24 cellular contexts compared by ENCODE assay signal in the genomic region with DNA sequence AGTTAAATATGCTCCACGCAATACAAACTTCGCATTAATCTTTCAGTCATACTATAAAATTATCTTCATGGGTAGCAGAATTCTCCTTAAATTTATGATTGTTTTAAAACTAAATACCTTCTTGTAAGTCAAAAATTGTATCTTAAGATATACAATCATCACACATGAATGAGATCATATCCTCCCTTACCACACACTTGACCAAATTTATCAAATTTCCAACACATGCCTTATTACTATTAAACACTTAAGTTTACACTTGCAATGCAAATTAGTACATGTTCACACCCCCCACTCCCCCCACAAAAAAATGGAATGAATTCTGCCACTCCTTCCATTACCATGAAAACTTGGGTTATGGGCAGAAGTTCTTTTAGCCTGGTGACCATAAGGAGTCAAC. TPM values are rescaled to one million over a fixed set of nuclear protein-coding genes. Genes with fewer than 3 reads are reported as not detected.
DNase-seq lines count a peak whose midpoint lies in the region; ATAC-seq and TF ChIP-seq lines count a peak whose summit lies in the region.
"Had no signal": no experiment of that assay in that cellular context is flagged by ENCODE, and none has a peak within 500 bp of the region (broad histone marks: within the 10 kb centered on the region; RNA-seq: fewer than 3 reads in every experiment).

No MANE protein-coding gene starts in this region.

- ATAC-seq in activated T-cell treated with anti-CD3 and anti-CD28 coated beads, Interleukin-2, amount 50 U/mL, for 72 hours (replicated peaks in 1 of 2), result no peak
- ATAC-seq in activated naive CD8-positive, alpha-beta T cell treated with anti-CD3 and anti-CD28 coated beads, Interleukin-2, amount 50 U/mL, for 24 hours, result no peak
- ATAC-seq: SK-N-SH treated with all-trans-retinoic acid at 6 μM for 48 hours; stimulated activated naive B cell treated with anti-CD40 and anti-IgM and Interleukin-4, amounts not matched to agents 10 μg/mL and 1 μg/mL and 100 μg/mL, for 72 hours had no signal

- H3K4me1 Mint-ChIP-seq in activated T-cell treated with anti-CD3 and anti-CD28 coated beads, Interleukin-2, amount 50 U/mL, for 72 hours (ENCODE audit: low read depth), result peaks cover 52% of the 10 kb centered on the region
- H3K4me1 Mint-ChIP-seq in activated naive CD8-positive, alpha-beta T cell treated with anti-CD3 and anti-CD28 coated beads, Interleukin-2, amount 50 U/mL, for 24 hours, result peaks cover 67% of the 10 kb centered on the region

- TF ChIP-seq CTCF in neutrophil (IDR thresholded peaks at IDR 0.05) (no peak), right atrium auricular region (IDR thresholded peaks at IDR 0.05) (no peak)

- no peak overlapping the region for H3K4me3 ChIP-seq in neutrophil (ENCODE audit: low read depth in 1 of 2, low read length in 1 of 2)
- H3K4me3 ChIP-seq in right atrium auricular region, result no peak overlapping the region
- H3K4me3 ChIP-seq: testis, uterus had no signal

- H3K36me3 Mint-ChIP-seq in activated T-cell treated with anti-CD3 and anti-CD28 coated beads, Interleukin-2, amount 50 U/mL, for 72 hours (ENCODE audit: insufficient read depth in 2 of 2), result peaks cover 8 to 20% of the 10 kb centered on the region in 2 donors
- H3K36me3 Mint-ChIP-seq in activated naive CD8-positive, alpha-beta T cell treated with anti-CD3 and anti-CD28 coated beads, Interleukin-2, amount 50 U/mL, for 24 hours (ENCODE audit: low read depth), result peaks cover 29% of the 10 kb centered on the region

- H3K27me3 Mint-ChIP-seq in activated T-cell treated with anti-CD3 and anti-CD28 coated beads, Interleukin-2, amount 50 U/mL, for 72 hours (ENCODE audit: low read depth), result no peaks in the 10 kb centered on the region
- no peaks in the 10 kb centered on the region for H3K27me3 Mint-ChIP-seq in activated naive CD8-positive, alpha-beta T cell treated with anti-CD3 and anti-CD28 coated beads, Interleukin-2, amount 50 U/mL, for 24 hours
- H3K27me3 Mint-ChIP-seq: IgD-negative memory B cell; stimulated activated naive B cell treated with anti-CD40 and anti-IgM and Interleukin-4, amounts not matched to agents 10 μg/mL and 1 μg/mL and 100 μg/mL, for 72 hours had no signal

- H3K4me3 Mint-ChIP-seq in activated T-cell treated with anti-CD3 and anti-CD28 coated beads, Interleukin-2, amount 50 U/mL, for 72 hours, result no peak overlapping the region
- no peak overlapping the region for H3K4me3 Mint-ChIP-seq in activated naive CD8-positive, alpha-beta T cell treated with anti-CD3 and anti-CD28 coated beads, Interleukin-2, amount 50 U/mL, for 24 hours
- H3K4me3 Mint-ChIP-seq: stimulated activated naive B cell treated with anti-CD40 and anti-IgM and Interleukin-4, amounts not matched to agents 10 μg/mL and 1 μg/mL and 100 μg/mL, for 72 hours had no signal

- no peaks in the 10 kb centered on the region for H3K27me3 ChIP-seq in neutrophil
- H3K27me3 ChIP-seq in right atrium auricular region, result no peaks in the 10 kb centered on the region
- H3K27me3 ChIP-seq: testis, uterus had no signal

- H3K9me3 ChIP-seq in neutrophil (no peaks in the 10 kb centered on the region), right atrium auricular region (no peaks in the 10 kb centered on the region)
- H3K9me3 ChIP-seq: testis, uterus had no signal

- peak overlapping the region; percentile 83 for H3K27ac Mint-ChIP-seq in activated T-cell treated with anti-CD3 and anti-CD28 coated beads, Interleukin-2, amount 50 U/mL, for 72 hours
- peak overlapping the region; percentile 28 for H3K27ac Mint-ChIP-seq in activated naive CD8-positive, alpha-beta T cell treated with anti-CD3 and anti-CD28 coated beads, Interleukin-2, amount 50 U/mL, for 24 hours
- H3K27ac Mint-ChIP-seq: stimulated activated naive B cell treated with anti-CD40 and anti-IgM and Interleukin-4, amounts not matched to agents 10 μg/mL and 1 μg/mL and 100 μg/mL, for 72 hours had no signal

- H3K27ac ChIP-seq in neutrophil (peak overlapping the region; percentile 21), right atrium auricular region (no peak overlapping the region)
- H3K27ac ChIP-seq: RWPE1, testis, uterus had no signal

- DNase-seq in activated T-cell treated with anti-CD3 and anti-CD28 coated beads, Interleukin-2, amount 50 U/mL, for 72 hours, result no peak
- no peak for DNase-seq in activated T-cell treated with anti-CD3 and anti-CD28 coated beads, Interleukin-2, amount 50 U/mL, for 48 hours
- DNase-seq in HCEC 1CT (peak; percentile 42), right atrium auricular region (ENCODE audit: low spot score) (no peak), foreskin melanocyte (no peak), mesenteric fat pad (ENCODE audit: low spot score) (no peak)
- no peak for DNase-seq in activated naive CD8-positive, alpha-beta T cell treated with anti-CD3 and anti-CD28 coated beads, Interleukin-2, amount 50 U/mL, for 24 hours
- DNase-seq: activated CD4-positive, alpha-beta T cell treated with anti-CD3 and anti-CD28 coated beads, Interleukin-2, amount 50 U/mL, for 4 hours; cerebellar nuclear complex; EL; head of caudate nucleus; NCI-H1417; NCI-H2081 treated with DMSO at 0.1 percent for 48 hours; NCI-H345; NCI-H774; stimulated activated CD4-positive, alpha-beta T cell treated with anti-CD3 and anti-CD28 coated beads, Interleukin-4, amount 100 ng/mL, for 1 hour; stimulated activated naive B cell treated with anti-CD40 and anti-IgM and Interleukin-4, amounts not matched to agents 10 μg/mL and 1 μg/mL and 100 μg/mL, for 72 hours; T-helper 9 cell; testis; uterus had no signal

- no peaks in the 10 kb centered on the region for H3K9me3 Mint-ChIP-seq in activated T-cell treated with anti-CD3 and anti-CD28 coated beads, Interleukin-2, amount 50 U/mL, for 72 hours
- no peaks in the 10 kb centered on the region for H3K9me3 Mint-ChIP-seq in activated naive CD8-positive, alpha-beta T cell treated with anti-CD3 and anti-CD28 coated beads, Interleukin-2, amount 50 U/mL, for 24 hours
- H3K9me3 Mint-ChIP-seq: IgD-negative memory B cell; stimulated activated naive B cell treated with anti-CD40 and anti-IgM and Interleukin-4, amounts not matched to agents 10 μg/mL and 1 μg/mL and 100 μg/mL, for 72 hours had no signal

- H3K36me3 ChIP-seq in neutrophil, result peaks cover 16% of the 10 kb centered on the region
- H3K36me3 ChIP-seq in right atrium auricular region, result no peaks in the 10 kb centered on the region
- H3K36me3 ChIP-seq: uterus had no signal

- H3K4me1 ChIP-seq in neutrophil (ENCODE audit: control insufficient read depth in 1 of 2, insufficient read depth in 1 of 2, low read depth in 1 of 2, low read length in 1 of 2), result peaks cover 23 to 39% of the 10 kb centered on the region in 2 experiments
- peaks cover 0 to 35% of the 10 kb centered on the region in 2 donors for H3K4me1 ChIP-seq in right atrium auricular region

RNA-seq across cellular contexts. Expression of gene RANBP9, which starts 13.8 kb away (rescaled TPM):
- 10 to 100 TPM; 74.9 to 78.0 TPM for total RNA-seq in activated T-cell treated with anti-CD3 and anti-CD28 coated beads, Interleukin-2, amount 50 U/mL, for 72 hours
- total RNA-seq in right atrium auricular region, result 10 to 100 TPM; 28.4 TPM
- 42.2 TPM for total RNA-seq in mesenteric fat pad
